1 cellular context compared by ENCODE assay signal in the genomic region with DNA sequence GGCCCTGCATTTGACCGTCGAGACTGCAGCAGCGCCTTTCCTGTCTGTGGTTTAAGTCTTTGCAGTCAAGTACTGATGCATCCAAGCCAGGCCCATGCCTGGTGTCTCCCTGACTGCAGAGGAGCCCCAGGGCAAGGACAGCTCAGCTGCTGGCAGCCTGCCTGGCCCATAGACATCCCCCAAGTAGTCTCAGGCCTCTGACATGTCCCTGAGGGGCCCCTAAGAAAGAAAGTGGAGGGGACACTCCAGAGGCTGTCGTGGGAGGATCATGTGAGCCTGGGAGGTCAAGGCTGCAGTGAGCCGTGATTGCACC.
TF ChIP-seq lines count a peak whose summit lies in the region.

No MANE protein-coding gene starts in this region.

TF ChIP-seq in GM12878, 131 proteins besides CTCF, POLR2A, EP300 and RAD21:
- TF ChIP-seq CREM (IDR thresholded peaks at IDR 0.05; ENCODE audit: low read depth) (no peak), ZBED1 (IDR thresholded peaks at IDR 0.05; ENCODE audit: borderline replicate concordance) (no peak), ZNF274 (IDR thresholded peaks at IDR 0.05; ENCODE audit: insufficient read depth, insufficient read length) (no peak), ASH2L (IDR thresholded peaks at IDR 0.05; ENCODE audit: borderline replicate concordance, low read depth) (no peak), PAX5 (IDR thresholded peaks at IDR 0.05; ENCODE audit: borderline replicate concordance, low read depth, low read length) (no peak), SUPT20H (IDR thresholded peaks at IDR 0.05; ENCODE audit: borderline replicate concordance, control insufficient read depth, low read depth, low read length) (no peak), POU2F2 (IDR thresholded peaks at IDR 0.05; ENCODE audit: borderline replicate concordance, low read depth, low read length) (no peak), RUNX3 (IDR thresholded peaks at IDR 0.05; ENCODE audit: low read length) (no peak), SP1 (IDR thresholded peaks at IDR 0.05; ENCODE audit: low read depth, low read length) (no peak), TCF12 (IDR thresholded peaks at IDR 0.05; ENCODE audit: low read depth, low read length) (no peak), NFYA (IDR thresholded peaks at IDR 0.05; ENCODE audit: borderline replicate concordance, low read depth, low read length) (no peak), RB1 (IDR thresholded peaks at IDR 0.05; ENCODE audit: borderline replicate concordance) (no peak), HDGF (IDR thresholded peaks at IDR 0.05) (no peak), GABPA (IDR thresholded peaks at IDR 0.05; ENCODE audit: low read depth) (no peak)
